ENCODE assay signal across 9 cellular contexts in genomic region chr21:30340714-30341573, GRCh38. TPM values are rescaled to one million over a fixed set of nuclear protein-coding genes. Genes with fewer than 3 reads are reported as not detected.
A peak's percentile ranks its signal among the peaks of the same experiment; 100 is the strongest.
DNase-seq lines count a peak whose midpoint lies in the region; ATAC-seq, FAIRE-seq and TF ChIP-seq lines count a peak whose summit lies in the region.
"Had no signal": no experiment of that assay in that cellular context is flagged by ENCODE, and none has a peak within 500 bp of the region (broad histone marks: within the 10 kb centered on the region; RNA-seq: fewer than 3 reads in every experiment).

No MANE protein-coding gene starts in this region.

- TF ChIP-seq CTCF in fibroblast of the aortic adventitia (IDR thresholded peaks at IDR 0.05; ENCODE audit: insufficient read depth, low read length): peak; percentile 68

- no peaks in the 10 kb centered on the region for H3K36me3 Mint-ChIP-seq in activated CD8-positive, alpha-beta memory T cell treated with anti-CD3 and anti-CD28 coated beads, Interleukin-2, amount 10 ng/mL, durations not matched to agents 7 days and 5 days
- H3K36me3 Mint-ChIP-seq: activated naive CD8-positive, alpha-beta T cell treated with anti-CD3 and anti-CD28 coated beads, Interleukin-2, amount 10 ng/mL, durations not matched to agents 7 days and 5 days had no signal

- H3K4me3 Mint-ChIP-seq in activated CD8-positive, alpha-beta memory T cell treated with anti-CD3 and anti-CD28 coated beads, Interleukin-2, amount 10 ng/mL, durations not matched to agents 7 days and 5 days: no peak overlapping the region
- H3K4me3 Mint-ChIP-seq: activated naive CD8-positive, alpha-beta T cell treated with anti-CD3 and anti-CD28 coated beads, Interleukin-2, amount 10 ng/mL, durations not matched to agents 7 days and 5 days had no signal

- peak; percentile 9 for FAIRE-seq in TTC549 (lab: Jason Lieb, UNC)

- ATAC-seq in activated CD8-positive, alpha-beta memory T cell treated with anti-CD3 and anti-CD28 coated beads, Interleukin-2, amount 10 ng/mL, durations not matched to agents 7 days and 5 days: no peak
- ATAC-seq in HG03457 (IDR thresholded peaks at IDR 0.05; ENCODE audit: unreplicated experiment): no peak

- peak; percentile 40 for DNase-seq in activated CD8-positive, alpha-beta memory T cell treated with anti-CD3 and anti-CD28 coated beads, Interleukin-2, amount 10 ng/mL, durations not matched to agents 7 days and 5 days
- no peak for DNase-seq in activated CD8-positive, alpha-beta memory T cell treated with anti-CD3 and anti-CD28 coated beads, Interleukin-2, amount 50 U/mL, for 48 hours
- peak; percentile 2 for DNase-seq in LHCN-M2 (ENCODE audit: low read depth)
- DNase-seq in fibroblast of the aortic adventitia (ENCODE audit: low read depth): peak; percentile 22
- DNase-seq in putamen (ENCODE audit: low spot score): peak; percentile 15
- no peak for DNase-seq in NCI-H1048 (lab: John Stamatoyannopoulos, UW)
- DNase-seq: activated naive CD8-positive, alpha-beta T cell treated with anti-CD3 and anti-CD28 coated beads, Interleukin-2, amount 10 ng/mL, durations not matched to agents 7 days and 5 days had no signal

- CTCF ChIA-PET in activated CD8-positive, alpha-beta memory T cell treated with anti-CD3 and anti-CD28 coated beads, Interleukin-2, amount 10 ng/mL, durations not matched to agents 7 days and 5 days (lab: Charles Lee): interaction anchor here (1.2 to 1.5 kb wide), 2 partner anchors 9 to 15 kb away, joined by 3 to 4 read pairs; no protein-coding TSS in a partner anchor

- H3K9me3 Mint-ChIP-seq in activated CD8-positive, alpha-beta memory T cell treated with anti-CD3 and anti-CD28 coated beads, Interleukin-2, amount 10 ng/mL, durations not matched to agents 7 days and 5 days (ENCODE audit: low read depth): no peaks in the 10 kb centered on the region
- H3K9me3 Mint-ChIP-seq: activated naive CD8-positive, alpha-beta T cell treated with anti-CD3 and anti-CD28 coated beads, Interleukin-2, amount 10 ng/mL, durations not matched to agents 7 days and 5 days had no signal

- H3K4me3 ChIP-seq in fibroblast of the aortic adventitia (ENCODE audit: low read depth, low read length): no peak overlapping the region

- no peaks in the 10 kb centered on the region for H3K4me1 Mint-ChIP-seq in activated CD8-positive, alpha-beta memory T cell treated with anti-CD3 and anti-CD28 coated beads, Interleukin-2, amount 10 ng/mL, durations not matched to agents 7 days and 5 days
- H3K4me1 Mint-ChIP-seq: activated naive CD8-positive, alpha-beta T cell treated with anti-CD3 and anti-CD28 coated beads, Interleukin-2, amount 10 ng/mL, durations not matched to agents 7 days and 5 days had no signal

- no peaks in the 10 kb centered on the region for H3K27me3 Mint-ChIP-seq in activated CD8-positive, alpha-beta memory T cell treated with anti-CD3 and anti-CD28 coated beads, Interleukin-2, amount 10 ng/mL, durations not matched to agents 7 days and 5 days
- H3K27me3 Mint-ChIP-seq: activated naive CD8-positive, alpha-beta T cell treated with anti-CD3 and anti-CD28 coated beads, Interleukin-2, amount 10 ng/mL, durations not matched to agents 7 days and 5 days had no signal

- no peak overlapping the region for H3K27ac Mint-ChIP-seq in activated CD8-positive, alpha-beta memory T cell treated with anti-CD3 and anti-CD28 coated beads, Interleukin-2, amount 10 ng/mL, durations not matched to agents 7 days and 5 days
- H3K27ac Mint-ChIP-seq: activated naive CD8-positive, alpha-beta T cell treated with anti-CD3 and anti-CD28 coated beads, Interleukin-2, amount 10 ng/mL, durations not matched to agents 7 days and 5 days had no signal

RNA-seq across cellular contexts. Expression of gene KRTAP27-1, which starts 3.5 kb away (rescaled TPM):
- not detected for total RNA-seq in activated CD8-positive, alpha-beta memory T cell treated with anti-CD3 and anti-CD28 coated beads, Interleukin-2, amount 10 ng/mL, durations not matched to agents 7 days and 5 days
- not detected in 2 replicates for total RNA-seq in LHCN-M2 (2014; rRNA removed)
- not detected for polyA plus RNA-seq in LHCN-M2 (2012)
- total RNA-seq in fibroblast of the aortic adventitia (ENCODE audit: low replicate concordance): not detected in 2 replicates
- total RNA-seq: activated naive CD8-positive, alpha-beta T cell treated with anti-CD3 and anti-CD28 coated beads, Interleukin-2, amount 10 ng/mL, durations not matched to agents 7 days and 5 days had no signal

RNA-seq across cellular contexts. Expression of gene KRTAP23-1, which starts 7.5 kb away (rescaled TPM):
- total RNA-seq in activated CD8-positive, alpha-beta memory T cell treated with anti-CD3 and anti-CD28 coated beads, Interleukin-2, amount 10 ng/mL, durations not matched to agents 7 days and 5 days: not detected
- total RNA-seq in LHCN-M2 (2014; rRNA removed) (not detected in 2 replicates), fibroblast of the aortic adventitia (ENCODE audit: low replicate concordance) (not detected in 2 replicates)
- not detected for polyA plus RNA-seq in LHCN-M2 (2012)
- total RNA-seq: activated naive CD8-positive, alpha-beta T cell treated with anti-CD3 and anti-CD28 coated beads, Interleukin-2, amount 10 ng/mL, durations not matched to agents 7 days and 5 days had no signal

RNA-seq across cellular contexts. Expression of gene KRTAP26-1, which starts 20.8 kb away (rescaled TPM):
- not detected for total RNA-seq in activated CD8-positive, alpha-beta memory T cell treated with anti-CD3 and anti-CD28 coated beads, Interleukin-2, amount 10 ng/mL, durations not matched to agents 7 days and 5 days
- total RNA-seq in LHCN-M2 (2014; rRNA removed): not detected in 2 replicates
- polyA plus RNA-seq in LHCN-M2 (2012): not detected
- total RNA-seq in fibroblast of the aortic adventitia (ENCODE audit: low replicate concordance): not detected in 2 replicates
- total RNA-seq: activated naive CD8-positive, alpha-beta T cell treated with anti-CD3 and anti-CD28 coated beads, Interleukin-2, amount 10 ng/mL, durations not matched to agents 7 days and 5 days had no signal

RNA-seq across cellular contexts. Expression of gene KRTAP13-2, which starts 31.1 kb away (rescaled TPM):
- total RNA-seq in activated CD8-positive, alpha-beta memory T cell treated with anti-CD3 and anti-CD28 coated beads, Interleukin-2, amount 10 ng/mL, durations not matched to agents 7 days and 5 days: not detected
- total RNA-seq in LHCN-M2 (2014; rRNA removed) (not detected in 2 replicates), fibroblast of the aortic adventitia (ENCODE audit: low replicate concordance) (not detected in 2 replicates)
- not detected for polyA plus RNA-seq in LHCN-M2 (2012)
- total RNA-seq: activated naive CD8-positive, alpha-beta T cell treated with anti-CD3 and anti-CD28 coated beads, Interleukin-2, amount 10 ng/mL, durations not matched to agents 7 days and 5 days had no signal

RNA-seq across cellular contexts. Expression of gene KRTAP25-1, which starts 51.6 kb away (rescaled TPM):
- total RNA-seq in activated CD8-positive, alpha-beta memory T cell treated with anti-CD3 and anti-CD28 coated beads, Interleukin-2, amount 10 ng/mL, durations not matched to agents 7 days and 5 days: not detected
- total RNA-seq in LHCN-M2 (2014; rRNA removed) (not detected in 2 replicates), fibroblast of the aortic adventitia (ENCODE audit: low replicate concordance) (not detected in 2 replicates)
- not detected for polyA plus RNA-seq in LHCN-M2 (2012)
- total RNA-seq: activated naive CD8-positive, alpha-beta T cell treated with anti-CD3 and anti-CD28 coated beads, Interleukin-2, amount 10 ng/mL, durations not matched to agents 7 days and 5 days had no signal

Comparison
In these comparisons a context has a peak if more than half of its experiments do, and no peak if none do; other contexts are left out.
1. DNase-seq: peak in activated CD8-positive, alpha-beta memory T cell treated with anti-CD3 and anti-CD28 coated beads, Interleukin-2, amount 10 ng/mL, durations not matched to agents 7 days and 5 days (single experiment), LHCN-M2 (single experiment), fibroblast of the aortic adventitia (single experiment) and putamen (single experiment); none in activated CD8-positive, alpha-beta memory T cell treated with anti-CD3 and anti-CD28 coated beads, Interleukin-2, amount 50 U/mL, for 48 hours (single experiment) and NCI-H1048 (single experiment).